In the genomic region with DNA sequence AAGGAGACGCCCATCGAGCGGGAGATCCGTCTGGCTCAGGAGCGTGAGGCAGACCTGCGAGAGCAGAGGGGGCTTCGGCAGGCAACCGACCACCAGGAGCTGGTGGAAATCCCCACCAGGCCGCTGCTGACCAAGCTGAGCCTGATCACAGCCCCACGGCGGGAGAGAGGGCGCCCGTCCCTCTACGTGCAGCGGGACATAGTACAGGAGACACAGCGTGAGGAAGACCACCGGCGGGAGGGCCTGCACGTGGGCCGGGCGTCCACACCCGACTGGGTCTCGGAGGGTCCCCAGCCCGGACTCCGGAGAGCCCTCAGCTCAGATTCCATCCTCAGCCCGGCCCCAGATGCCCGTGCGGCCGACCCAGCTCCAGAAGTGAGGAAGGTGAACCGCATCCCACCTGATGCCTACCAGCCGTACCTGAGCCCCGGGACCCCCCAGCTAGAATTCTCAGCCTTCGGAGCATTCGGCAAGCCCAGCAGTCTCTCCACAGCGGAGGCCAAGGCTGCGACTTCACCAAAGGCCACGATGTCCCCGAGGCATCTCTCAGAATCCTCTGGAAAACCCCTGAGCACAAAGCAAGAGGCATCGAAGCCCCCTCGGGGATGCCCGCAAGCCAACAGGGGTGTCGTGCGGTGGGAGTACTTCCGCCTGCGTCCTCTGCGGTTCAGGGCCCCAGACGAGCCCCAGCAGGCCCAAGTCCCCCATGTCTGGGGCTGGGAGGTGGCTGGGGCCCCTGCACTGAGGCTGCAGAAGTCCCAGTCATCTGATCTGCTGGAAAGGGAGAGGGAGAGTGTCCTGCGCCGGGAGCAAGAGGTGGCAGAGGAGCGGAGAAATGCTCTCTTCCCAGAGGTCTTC, we compare ENCODE assay signal across 18 cellular contexts. TPM values are rescaled to one million over a fixed set of nuclear protein-coding genes. Genes with fewer than 3 reads are reported as not detected.
DNase-seq lines count a peak whose midpoint lies in the region; ATAC-seq and TF ChIP-seq lines count a peak whose summit lies in the region.
"Had no signal": no experiment of that assay in that cellular context is flagged by ENCODE, and none has a peak within 500 bp of the region (broad histone marks: within the 10 kb centered on the region; RNA-seq: fewer than 3 reads in every experiment).

No MANE protein-coding gene starts in this region.

- no peak overlapping the region for H2BK15ac ChIP-seq in IMR-90 (ENCODE audit: low read depth, low read length)

- no peak overlapping the region for H4K91ac ChIP-seq in IMR-90 (ENCODE audit: insufficient read depth, low read depth, low read length)

- no peak overlapping the region for H2AFZ ChIP-seq in IMR-90 (replicated peaks; ENCODE audit: low read length, poor library complexity)
- H2AFZ ChIP-seq: GM23248 had no signal

- peaks cover 16% of the 10 kb centered on the region; the same call in 1 of the 2 replicates for H3K9me3 ChIP-seq in IMR-90 (ENCODE audit: control insufficient read depth, insufficient read depth, low read length)
- peaks cover 3% of the 10 kb centered on the region for H3K9me3 ChIP-seq in aorta (ENCODE audit: control insufficient read depth, low read length)

- no peak overlapping the region for H2AK5ac ChIP-seq in IMR-90 (ENCODE audit: low read depth, low read length)

- H4K8ac ChIP-seq in IMR-90 (ENCODE audit: low read depth in 2 of 2, low read length in 2 of 2): no peak overlapping the region

- no peak overlapping the region for H2BK5ac ChIP-seq in IMR-90 (ENCODE audit: low read depth, low read length, poor library complexity, severe bottlenecking)

- no peak overlapping the region for H2BK20ac ChIP-seq in IMR-90 (ENCODE audit: low read depth, low read length)

- H2BK120ac ChIP-seq in IMR-90 (ENCODE audit: low read depth, low read length): no peak overlapping the region

- DNase-seq in H7 (peak; percentile 61), IMR-90 (no peak), aorta (no peak), KBM-7 (no peak)
- no peak for DNase-seq in stimulated activated CD4-positive, alpha-beta T cell treated with anti-CD3 and anti-CD28 coated beads, Interleukin-2, amount 100 ng/mL, for 24 hours
- DNase-seq: ACHN; BE2C; C1 segment of cervical spinal cord; CD4-positive, CD25-positive, alpha-beta regulatory T cell; CD8-positive, alpha-beta memory T cell; COR-L47; GM23248; HFFc6 had no signal

- no peak overlapping the region for H3K4me3 ChIP-seq in H7 (ENCODE audit: insufficient read depth, low read depth, low read length)
- no peak overlapping the region for H3K4me3 ChIP-seq in IMR-90 (ENCODE audit: insufficient read depth, low read depth, low read length)
- no peak overlapping the region for H3K4me3 ChIP-seq in aorta (ENCODE audit: low read length in 2 of 2)
- H3K4me3 ChIP-seq: GM23248 had no signal

- no peak overlapping the region for H3K4ac ChIP-seq in IMR-90 (ENCODE audit: low read depth, low read length)

- H3K14ac ChIP-seq in IMR-90 (replicated peaks; ENCODE audit: low read depth, low read length): no peak overlapping the region

- intact Hi-C loops in IMR-90 (cut with micrococcal nuclease): no loop called here
- intact Hi-C loops in aorta (cut with DNase I): no loop called here

- WGBS in IMR-90 (ENCODE audit: extremely low coverage in 2 of 2, insufficient read length in 1 of 2), 2 experiments: 89% methylated on average over 26 of the region's 50 CpGs; no CpG with 5 or more reads in 1 of the 2 experiments
- WGBS in aorta, 2 donors: 95 to 96% methylated on average over 50 of the region's 50 CpGs

- dilution Hi-C loops in IMR-90 (cut with HindIII; ENCODE audit: low sequenced_read_pairs, unreplicated experiment): no loop called here

- no peak for TF ChIP-seq CTCF in IMR-90 (conservative IDR thresholded peaks at IDR 0.05; ENCODE audit: low read depth, low read length)

- no peak overlapping the region for H3K56ac ChIP-seq in IMR-90 (ENCODE audit: extremely low read depth, insufficient read depth, low read length)

- H3K27me3 ChIP-seq in H7 (ENCODE audit: control insufficient read depth, insufficient read depth, low read length): no peaks in the 10 kb centered on the region
- H3K27me3 ChIP-seq in IMR-90 (ENCODE audit: control insufficient read depth, insufficient read depth, low read length): no peaks in the 10 kb centered on the region; the same call in 1 of the 2 replicates
- no peaks in the 10 kb centered on the region for H3K27me3 ChIP-seq in aorta (ENCODE audit: control insufficient read depth in 1 of 2, insufficient read depth in 2 of 2, low read length in 1 of 2)
- H3K27me3 ChIP-seq: BE2C had no signal

- POLR2A ChIA-PET in IMR-90 (lab: Charles Lee; ENCODE audit: unreplicated experiment): no interaction called here

- no peak overlapping the region for H3K4me2 ChIP-seq in IMR-90 (ENCODE audit: low read depth, low read length)

- no TSS peak for BruUV-seq in IMR-90 (replicated peaks; lab: Mats Ljungman, UMichigan)

- no peak overlapping the region for H3K9ac ChIP-seq in IMR-90 (ENCODE audit: low read depth, low read length)
- H3K9ac ChIP-seq: GM23248 had no signal

- H3K79me1 ChIP-seq in IMR-90 (ENCODE audit: low read depth in 1 of 2, low read length in 2 of 2): no peaks in the 10 kb centered on the region

- no peak overlapping the region for H3K18ac ChIP-seq in IMR-90 (ENCODE audit: low read depth, low read length)

- TF ChIP-seq RAD21 in IMR-90 (IDR thresholded peaks at IDR 0.05; ENCODE audit: low read length): no peak

- no peak for TF ChIP-seq POLR2A in IMR-90 (IDR thresholded peaks at IDR 0.05; ENCODE audit: low read depth, low read length)

- H3K27ac ChIP-seq in IMR-90 (ENCODE audit: insufficient read depth, low read length) (no peak overlapping the region), aorta (ENCODE audit: low read depth in 1 of 2, low read length in 2 of 2) (no peak overlapping the region)
- H3K27ac ChIP-seq: GM23248 had no signal

- peaks cover 3% of the 10 kb centered on the region for H3K4me1 ChIP-seq in IMR-90 (ENCODE audit: control insufficient read depth, insufficient read depth, low read length)
- no peaks in the 10 kb centered on the region for H3K4me1 ChIP-seq in aorta (ENCODE audit: control insufficient read depth in 1 of 2, insufficient read depth in 2 of 2, low read length in 2 of 2)
- H3K4me1 ChIP-seq: BE2C had no signal

- no peaks in the 10 kb centered on the region for H3K9me1 ChIP-seq in IMR-90 (ENCODE audit: insufficient read depth, low read length)

- in situ Hi-C loops in IMR-90 (cut with MboI; ENCODE audit: low sequenced_read_pairs): no loop called here
- in situ Hi-C loops in KBM-7 (cut with MboI; ENCODE audit: low pct_unique_long_range_greater_than_20kb, low sequenced_read_pairs): no loop called here

- H3K36me3 ChIP-seq in H7 (replicated peaks; ENCODE audit: control insufficient read depth, insufficient read depth, low read length) (no peaks in the 10 kb centered on the region), IMR-90 (ENCODE audit: control insufficient read depth, insufficient read depth, low read length) (no peaks in the 10 kb centered on the region), aorta (ENCODE audit: control insufficient read depth in 1 of 2, insufficient read depth in 2 of 2, low read length in 1 of 2) (no peaks in the 10 kb centered on the region)
- H3K36me3 ChIP-seq: BE2C had no signal

- no peaks in the 10 kb centered on the region for H4K20me1 ChIP-seq in IMR-90 (ENCODE audit: insufficient read depth, low read length)

- CTCF ChIA-PET in IMR-90 (lab: Yijun Ruan, JAX): no interaction called here

- H2AK9ac ChIP-seq in IMR-90 (replicated peaks; ENCODE audit: low read depth, low read length, poor library complexity): peak overlapping the region; percentile 55

- H3K23ac ChIP-seq in IMR-90 (ENCODE audit: low read depth, low read length): no peak overlapping the region

- H4K5ac ChIP-seq in IMR-90 (ENCODE audit: low read depth, low read length): no peak overlapping the region

- ATAC-seq in IMR-90 (ENCODE audit: low read depth): no peak
- peak; percentile 18 for ATAC-seq in esophagus mucosa
- peak; percentile 24 for ATAC-seq in aorta (ENCODE audit: low FRiP score)
- ATAC-seq in HG03280 (IDR thresholded peaks at IDR 0.05; ENCODE audit: unreplicated experiment): no peak
- ATAC-seq: HCT116 had no signal

TF ChIP-seq in IMR-90, 13 proteins besides CTCF, POLR2A, EP300 and RAD21:
- TF ChIP-seq RCOR1 (IDR thresholded peaks at IDR 0.05; ENCODE audit: insufficient replicate concordance, low read length) (no peak), BHLHE40 (IDR thresholded peaks at IDR 0.05; ENCODE audit: low read depth, low read length) (no peak), MAFK (IDR thresholded peaks at IDR 0.05; ENCODE audit: low read depth, low read length) (no peak)
- TF ChIP-seq, protein P1, sequence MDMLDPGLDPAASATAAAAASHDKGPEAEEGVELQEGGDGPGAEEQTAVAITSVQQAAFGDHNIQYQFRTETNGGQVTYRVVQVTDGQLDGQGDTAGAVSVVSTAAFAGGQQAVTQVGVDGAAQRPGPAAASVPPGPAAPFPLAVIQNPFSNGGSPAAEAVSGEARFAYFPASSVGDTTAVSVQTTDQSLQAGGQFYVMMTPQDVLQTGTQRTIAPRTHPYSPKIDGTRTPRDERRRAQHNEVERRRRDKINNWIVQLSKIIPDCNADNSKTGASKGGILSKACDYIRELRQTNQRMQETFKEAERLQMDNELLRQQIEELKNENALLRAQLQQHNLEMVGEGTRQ (IDR thresholded peaks at IDR 0.05; ENCODE audit: low read depth, low read length): no peak

RNA-seq across cellular contexts. Expression of a gene that starts 7.1 kb away (rescaled TPM):
- 0.11 and 0.31 TPM in 2 replicates for total RNA-seq in H7 (2014; rRNA removed; shearing (Covaris generic))
- total RNA-seq in IMR-90 (2012; rRNA removed) (not detected in 2 replicates), esophagus mucosa (0.40 TPM), aorta (under 1 TPM in 1 of 2 donors, not detected in 1; 0.12 TPM)
- polyA plus RNA-seq in IMR-90 (2012; rRNA removed) (0.03 TPM in 1 of 2 replicates, not detected in the other), aorta (10 to 100 TPM in 1 of 2 donors, 1 to 10 TPM in 1; 1.0 to 53.3 TPM)
- 0.02 TPM in 1 of 2 replicates, not detected in the other for polyA plus RNA-seq in IMR-90 (2012; cell fraction: cytosol; rRNA removed)
- 0.11 and 0.13 TPM in 2 replicates for polyA plus RNA-seq in IMR-90 (2012; cell fraction: nucleus; rRNA removed; ENCODE audit: low replicate concordance)
- total RNA-seq: CD4-positive, CD25-positive, alpha-beta regulatory T cell; CD8-positive, alpha-beta memory T cell; GM23248; H4 had no signal
- polyA plus RNA-seq: CD4-positive, CD25-positive, alpha-beta regulatory T cell; CD8-positive, alpha-beta memory T cell; GM23248; IgD-negative memory B cell had no signal

RNA-seq across cellular contexts. Expression of a gene that starts 39.2 kb away (rescaled TPM):
- 460 and 481 TPM in 2 replicates for total RNA-seq in H7 (2014; rRNA removed; shearing (Covaris generic))
- total RNA-seq in IMR-90 (2012; rRNA removed) (95.5 and 146 TPM in 2 replicates), esophagus mucosa (279 TPM), aorta (100 to 1,000 TPM; 192 to 218 TPM)
- polyA plus RNA-seq in IMR-90 (2012; rRNA removed) (269 and 483 TPM in 2 replicates), aorta (10 to 100 TPM; 46.7 to 90.4 TPM)
- polyA plus RNA-seq in IMR-90 (2012; cell fraction: cytosol; rRNA removed): 96.3 and 257 TPM in 2 replicates
- polyA plus RNA-seq in IMR-90 (2012; cell fraction: nucleus; rRNA removed; ENCODE audit: low replicate concordance): 324 and 629 TPM in 2 replicates

RNA-seq across cellular contexts. Expression of a gene that starts 49.3 kb away (rescaled TPM):
- total RNA-seq in H7 (2014; rRNA removed; shearing (Covaris generic)): 28.7 and 34.6 TPM in 2 replicates
- total RNA-seq in IMR-90 (2012; rRNA removed) (2.2 TPM in 2 replicates), esophagus mucosa (2.0 TPM), aorta (10 to 100 TPM; 27.5 to 75.1 TPM)
- polyA plus RNA-seq in IMR-90 (2012; rRNA removed) (7.4 and 8.3 TPM in 2 replicates), aorta (1 to 10 TPM in 1 of 2 donors, under 1 TPM in 1; 0.59 to 2.5 TPM)
- polyA plus RNA-seq in IMR-90 (2012; cell fraction: cytosol; rRNA removed): 7.9 and 11.3 TPM in 2 replicates
- 8.1 and 11.6 TPM in 2 replicates for polyA plus RNA-seq in IMR-90 (2012; cell fraction: nucleus; rRNA removed; ENCODE audit: low replicate concordance)
- total RNA-seq: CD4-positive, CD25-positive, alpha-beta regulatory T cell; CD8-positive, alpha-beta memory T cell had no signal
- polyA plus RNA-seq: CD4-positive, CD25-positive, alpha-beta regulatory T cell; CD8-positive, alpha-beta memory T cell; IgD-negative memory B cell had no signal

Comparison
In these comparisons a context has a peak if more than half of its experiments do, and no peak if none do; other contexts are left out.
1. ATAC-seq: peak in esophagus mucosa (single experiment) and aorta (single experiment); none in IMR-90 (single experiment) and HG03280 (single experiment).